ENCODE assay signal across 13 cellular contexts in the genomic region with DNA sequence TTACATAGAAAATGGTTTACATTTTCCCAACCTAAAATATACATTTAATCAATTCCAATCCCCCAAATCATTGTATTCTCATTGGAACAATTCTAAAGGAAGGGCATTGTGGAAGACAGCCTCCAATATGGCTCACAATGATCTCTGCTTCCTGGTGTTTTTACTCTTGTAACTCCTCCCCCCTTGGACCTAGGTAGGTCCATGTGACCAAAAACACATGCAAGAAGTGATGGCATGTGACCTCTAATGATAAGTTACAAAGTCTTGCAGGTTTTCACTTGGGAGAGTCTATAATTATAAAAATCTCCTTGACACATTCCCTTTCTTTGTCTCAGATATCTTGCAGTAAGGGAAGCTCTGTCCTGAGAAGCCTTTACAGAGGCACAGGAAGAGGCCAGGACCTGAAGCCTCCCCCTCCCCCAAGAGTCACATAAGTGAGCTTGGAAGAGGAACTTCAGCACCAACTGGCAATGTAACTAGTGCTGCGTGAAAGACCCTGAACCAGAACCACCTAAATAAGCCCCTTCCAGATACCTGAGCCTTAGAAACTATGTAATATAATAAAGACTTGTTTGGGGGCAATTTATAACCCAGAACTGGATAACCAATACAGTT.
"Had no signal": no experiment of that assay in that cellular context is flagged by ENCODE, and none has a peak within 500 bp of the region (broad histone marks: within the 10 kb centered on the region; RNA-seq: fewer than 3 reads in every experiment).

No MANE protein-coding gene starts in this region.

- H3K27me3 ChIP-seq: brain microvascular endothelial cell, gastrocnemius medialis, heart right ventricle had no signal

- H3K4me3 ChIP-seq: gastrocnemius medialis, heart right ventricle, skin epidermis had no signal

- H3K36me3 Mint-ChIP-seq: activated naive CD8-positive, alpha-beta T cell treated with anti-CD3 and anti-CD28 coated beads for 36 hours had no signal

- ATAC-seq: effector memory CD8-positive, alpha-beta T cell; gastrocnemius medialis; heart right ventricle had no signal

- H3K27ac ChIP-seq: brain microvascular endothelial cell, epithelial cell of prostate, gastrocnemius medialis, heart right ventricle, skin epidermis had no signal

- H3K4me1 Mint-ChIP-seq: activated naive CD8-positive, alpha-beta T cell treated with anti-CD3 and anti-CD28 coated beads for 36 hours had no signal

- H3K4me3 Mint-ChIP-seq: activated naive CD8-positive, alpha-beta T cell treated with anti-CD3 and anti-CD28 coated beads for 36 hours; dendritic cell treated with granulocyte-macrophage colony-stimulating factor and Interleukin-4, amounts not matched to agents 40 ng/mL and 50 ng/mL, for 4 days; effector memory CD8-positive, alpha-beta T cell had no signal

- H3K27me3 Mint-ChIP-seq: activated naive CD8-positive, alpha-beta T cell treated with anti-CD3 and anti-CD28 coated beads for 36 hours; dendritic cell treated with granulocyte-macrophage colony-stimulating factor and Interleukin-4, amounts not matched to agents 40 ng/mL and 50 ng/mL, for 4 days; effector memory CD8-positive, alpha-beta T cell had no signal

- H3K4me1 ChIP-seq: gastrocnemius medialis, heart right ventricle had no signal

- H3K36me3 ChIP-seq: brain microvascular endothelial cell, gastrocnemius medialis, heart right ventricle had no signal

- DNase-seq: activated CD4-positive, alpha-beta T cell treated with anti-CD3 and anti-CD28 coated beads, Interleukin-2, amount 50 U/mL, for 4 hours; activated CD4-positive, CD25-positive, alpha-beta regulatory T cell treated with anti-CD3 and anti-CD28 coated beads, Interleukin-2, amount 50 U/mL, for 72 hours; activated effector memory CD4-positive, alpha-beta T cell treated with anti-CD3 and anti-CD28 coated beads, Interleukin-2, amount 50 U/mL, for 16 hours; activated naive CD8-positive, alpha-beta T cell treated with anti-CD3 and anti-CD28 coated beads for 36 hours; activated T-cell treated with anti-CD3 and anti-CD28 coated beads, Interleukin-2, amount 50 U/mL, for 1 hour; brain microvascular endothelial cell; effector memory CD8-positive, alpha-beta T cell; gastrocnemius medialis; heart right ventricle; retina had no signal

- H3K27ac Mint-ChIP-seq: activated naive CD8-positive, alpha-beta T cell treated with anti-CD3 and anti-CD28 coated beads for 36 hours; dendritic cell treated with granulocyte-macrophage colony-stimulating factor and Interleukin-4, amounts not matched to agents 40 ng/mL and 50 ng/mL, for 4 days; effector memory CD8-positive, alpha-beta T cell had no signal
